ENCODE assay signal across 8 cellular contexts in the genomic region with DNA sequence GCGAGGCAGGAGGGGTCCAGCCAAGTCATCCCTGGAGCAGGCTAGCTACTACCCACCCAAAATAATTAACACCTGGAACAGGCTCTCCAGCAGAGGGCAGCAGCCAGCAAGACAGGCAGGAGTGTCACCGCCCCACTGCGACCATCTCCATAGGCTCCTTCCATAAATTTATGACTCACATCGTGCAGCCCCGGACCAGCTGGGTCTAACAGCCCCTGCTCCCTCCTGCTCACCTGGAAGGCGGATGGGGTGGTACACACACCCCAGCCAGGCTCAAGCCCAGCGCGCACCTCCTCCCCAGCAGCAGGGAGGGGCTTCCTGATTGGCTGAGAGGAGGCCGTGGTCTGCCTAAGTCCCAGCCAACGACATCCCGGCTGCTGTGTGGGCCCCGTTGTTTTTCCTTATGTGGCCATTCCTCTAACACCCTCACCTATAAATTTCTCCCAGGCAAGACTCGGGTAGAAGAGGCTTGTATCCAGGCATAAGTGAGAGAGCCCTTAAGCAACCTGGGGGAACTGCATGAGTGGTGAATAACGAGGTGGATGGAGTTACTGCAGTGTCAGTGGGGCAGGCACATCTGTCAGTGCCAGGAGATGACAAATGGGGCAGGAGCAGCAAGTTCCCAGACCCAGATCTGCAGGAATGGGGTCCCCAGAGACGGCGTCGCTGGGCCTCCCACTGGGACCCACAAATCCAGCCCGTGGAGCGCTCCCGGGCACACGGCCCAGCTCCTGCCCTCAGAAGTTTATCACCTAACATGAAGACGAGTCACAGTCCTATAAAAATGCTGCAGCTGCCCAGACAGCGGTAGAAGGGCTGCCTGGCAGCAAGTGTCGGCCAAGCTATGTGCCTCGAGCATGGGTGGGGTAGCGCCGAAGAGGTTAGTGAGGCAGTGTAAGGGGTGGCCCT. TPM values are rescaled to one million over a fixed set of nuclear protein-coding genes. Genes with fewer than 3 reads are reported as not detected.
DNase-seq lines count a peak whose midpoint lies in the region; ATAC-seq and TF ChIP-seq lines count a peak whose summit lies in the region.

No MANE protein-coding gene starts in this region.

- no peak overlapping the region for H3K9ac ChIP-seq in BLaER1

- H4K20me1 ChIP-seq in BLaER1: peaks cover 20% of the 10 kb centered on the region; the same call in 1 of the 2 replicates

- H3K4me1 Mint-ChIP-seq in HFFc6 (ENCODE audit: low read depth): no peaks in the 10 kb centered on the region
- peaks cover 3% of the 10 kb centered on the region for H3K4me1 Mint-ChIP-seq in activated CD4-positive, alpha-beta T cell treated with anti-CD3 and anti-CD28 coated beads, Interleukin-2, amount 10 ng/mL, durations not matched to agents 24 days and 14 days
- H3K4me1 Mint-ChIP-seq in dendritic cell treated with granulocyte-macrophage colony-stimulating factor and Interleukin-4, amounts not matched to agents 40 ng/mL and 50 ng/mL, for 4 days (ENCODE audit: low read depth): peaks cover 20% of the 10 kb centered on the region

- DNase-seq in HFFc6 (peak; percentile 50), NCI-H526 (lab: John Stamatoyannopoulos, UW) (peak; percentile 82 to 92), medulla oblongata (ENCODE audit: extremely low spot score) (peak; percentile 25)
- DNase-seq in activated CD4-positive, alpha-beta T cell treated with anti-CD3 and anti-CD28 coated beads, Interleukin-2, amount 10 ng/mL, durations not matched to agents 24 days and 14 days: peak; percentile 88
- DNase-seq in stimulated activated CD8-positive, alpha-beta memory T cell treated with anti-CD3 and anti-CD28 coated beads, Interleukin-4, amount 100 ng/mL, for 24 hours (ENCODE audit: low read depth): peak; percentile 48

- no peak overlapping the region for H3K4me3 Mint-ChIP-seq in HFFc6
- H3K4me3 Mint-ChIP-seq in activated CD4-positive, alpha-beta T cell treated with anti-CD3 and anti-CD28 coated beads, Interleukin-2, amount 10 ng/mL, durations not matched to agents 24 days and 14 days: peak overlapping the region; percentile 61
- H3K4me3 Mint-ChIP-seq in dendritic cell treated with granulocyte-macrophage colony-stimulating factor and Interleukin-4, amounts not matched to agents 40 ng/mL and 50 ng/mL, for 4 days: peak overlapping the region; percentile 51

- H3K4me1 ChIP-seq in BLaER1: no peaks in the 10 kb centered on the region

- H3K27me3 ChIP-seq in BLaER1: no peaks in the 10 kb centered on the region

- H3K9me3 Mint-ChIP-seq in HFFc6: no peaks in the 10 kb centered on the region
- no peaks in the 10 kb centered on the region for H3K9me3 Mint-ChIP-seq in activated CD4-positive, alpha-beta T cell treated with anti-CD3 and anti-CD28 coated beads, Interleukin-2, amount 10 ng/mL, durations not matched to agents 24 days and 14 days
- H3K9me3 Mint-ChIP-seq in dendritic cell treated with granulocyte-macrophage colony-stimulating factor and Interleukin-4, amounts not matched to agents 40 ng/mL and 50 ng/mL, for 4 days: no peaks in the 10 kb centered on the region

- no peaks in the 10 kb centered on the region for H3K36me3 Mint-ChIP-seq in HFFc6 (ENCODE audit: low read depth)
- no peaks in the 10 kb centered on the region for H3K36me3 Mint-ChIP-seq in activated CD4-positive, alpha-beta T cell treated with anti-CD3 and anti-CD28 coated beads, Interleukin-2, amount 10 ng/mL, durations not matched to agents 24 days and 14 days (ENCODE audit: low read depth)
- peaks cover 15% of the 10 kb centered on the region for H3K36me3 Mint-ChIP-seq in dendritic cell treated with granulocyte-macrophage colony-stimulating factor and Interleukin-4, amounts not matched to agents 40 ng/mL and 50 ng/mL, for 4 days (ENCODE audit: low read depth)

- H3K36me3 ChIP-seq in BLaER1: no peaks in the 10 kb centered on the region

- no peak overlapping the region for H3K27ac ChIP-seq in BLaER1

- no peak overlapping the region for H3K27ac Mint-ChIP-seq in HFFc6
- no peak overlapping the region for H3K27ac Mint-ChIP-seq in activated CD4-positive, alpha-beta T cell treated with anti-CD3 and anti-CD28 coated beads, Interleukin-2, amount 10 ng/mL, durations not matched to agents 24 days and 14 days
- no peak overlapping the region for H3K27ac Mint-ChIP-seq in dendritic cell treated with granulocyte-macrophage colony-stimulating factor and Interleukin-4, amounts not matched to agents 40 ng/mL and 50 ng/mL, for 4 days

- no peak overlapping the region for H3K4me3 ChIP-seq in BLaER1

- H3K9me3 ChIP-seq in BLaER1: no peaks in the 10 kb centered on the region

- intact Hi-C loops in activated CD4-positive, alpha-beta T cell treated with anti-CD3 and anti-CD28 coated beads, Interleukin-2, amount 10 ng/mL, durations not matched to agents 24 days and 14 days (cut with micrococcal nuclease): loop anchor here (5.0 kb wide), 1 partner anchor 356 kb away; no protein-coding TSS in a partner anchor
- intact Hi-C loops in dendritic cell treated with granulocyte-macrophage colony-stimulating factor and Interleukin-4, amounts not matched to agents 40 ng/mL and 50 ng/mL, for 4 days (cut with micrococcal nuclease): no loop called here

- H3K4me2 ChIP-seq in BLaER1: peak overlapping the region; percentile 39

- TF ChIP-seq CTCF in HFFc6 (IDR thresholded peaks at IDR 0.05): peak; percentile 84

- no peak for ATAC-seq in HG02970 (IDR thresholded peaks at IDR 0.05; ENCODE audit: low FRiP score, unreplicated experiment)

- H3K27me3 Mint-ChIP-seq in HFFc6 (ENCODE audit: insufficient read depth): no peaks in the 10 kb centered on the region; the same call in 1 of the 2 replicates
- no peaks in the 10 kb centered on the region for H3K27me3 Mint-ChIP-seq in activated CD4-positive, alpha-beta T cell treated with anti-CD3 and anti-CD28 coated beads, Interleukin-2, amount 10 ng/mL, durations not matched to agents 24 days and 14 days
- H3K27me3 Mint-ChIP-seq in dendritic cell treated with granulocyte-macrophage colony-stimulating factor and Interleukin-4, amounts not matched to agents 40 ng/mL and 50 ng/mL, for 4 days: no peaks in the 10 kb centered on the region

RNA-seq across cellular contexts. Expression of a gene that starts 43.1 kb away (rescaled TPM):
- 10 to 100 TPM; 10.0 to 11.2 (median 10.4) TPM for total RNA-seq in HFFc6 (2021; fragmentation: NEBNext Ultra II Directional; extraction: Animal tissue kit (Norgen Biotek cat#: 25700))
- total RNA-seq in activated CD4-positive, alpha-beta T cell treated with anti-CD3 and anti-CD28 coated beads, Interleukin-2, amount 10 ng/mL, durations not matched to agents 24 days and 14 days: 29.7 and 29.8 TPM in 2 replicates

Comparison
In these comparisons a context has a peak if more than half of its experiments do, and no peak if none do; other contexts are left out.
1. DNase-seq: peak in every context shown above with its lines; median percentile 88 in activated CD4-positive, alpha-beta T cell treated with anti-CD3 and anti-CD28 coated beads, Interleukin-2, amount 10 ng/mL, durations not matched to agents 24 days and 14 days; 87 in NCI-H526; 50 in HFFc6; 48 in stimulated activated CD8-positive, alpha-beta memory T cell treated with anti-CD3 and anti-CD28 coated beads, Interleukin-4, amount 100 ng/mL, for 24 hours; 25 in medulla oblongata.